ENCODE assay signal across 20 cellular contexts in the genomic region with DNA sequence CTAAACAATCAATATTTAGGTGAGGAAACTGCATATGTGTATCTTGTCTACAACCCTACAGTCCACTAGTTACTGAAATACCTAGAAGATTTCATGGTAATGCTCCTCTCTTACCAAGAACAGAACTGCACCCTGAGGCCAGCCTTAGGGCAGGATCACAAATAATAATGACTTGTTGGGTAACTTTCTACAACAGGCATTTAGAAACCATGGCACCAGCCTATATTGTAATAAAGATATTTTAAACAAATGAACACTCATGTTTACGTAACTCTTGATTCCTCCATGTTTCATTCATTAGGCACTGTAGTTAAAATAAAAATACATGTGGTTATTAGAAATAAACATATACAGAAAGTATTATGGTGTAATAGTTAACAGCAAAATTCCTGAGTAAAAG.
"Had no signal": no experiment of that assay in that cellular context is flagged by ENCODE, and none has a peak within 500 bp of the region (broad histone marks: within the 10 kb centered on the region; RNA-seq: fewer than 3 reads in every experiment).

No MANE protein-coding gene starts in this region.

- H3K4me3 Mint-ChIP-seq: activated naive CD8-positive, alpha-beta T cell treated with anti-CD3 and anti-CD28 coated beads, Interleukin-2, amount 10 ng/mL, durations not matched to agents 7 days and 5 days; brain; endodermal cell; immature natural killer cell; memory B cell; naive thymus-derived CD4-positive, alpha-beta T cell; stimulated activated effector memory CD8-positive, alpha-beta T cell treated with anti-CD3 and anti-CD28 coated beads, Interleukin-12 subunit alpha, Interleukin-12 subunit beta, amount 100 ng/mL, for 72 hours; T-helper 1 cell treated with Interleukin-12 subunit alpha and Interleukin-12 subunit beta and Interleukin-4 antibody, amounts not matched to agents 30 μg/mL and 1 μg/mL, for 36 hours; type B pancreatic cell had no signal

- H3K4me1 Mint-ChIP-seq: memory B cell; stimulated activated effector memory CD8-positive, alpha-beta T cell treated with anti-CD3 and anti-CD28 coated beads, Interleukin-12 subunit alpha, Interleukin-12 subunit beta, amount 100 ng/mL, for 72 hours had no signal

- H3K9me3 Mint-ChIP-seq: immature natural killer cell; memory B cell; stimulated activated effector memory CD8-positive, alpha-beta T cell treated with anti-CD3 and anti-CD28 coated beads, Interleukin-12 subunit alpha, Interleukin-12 subunit beta, amount 100 ng/mL, for 72 hours; T-helper 1 cell treated with Interleukin-12 subunit alpha and Interleukin-12 subunit beta and Interleukin-4 antibody, amounts not matched to agents 30 μg/mL and 1 μg/mL, for 36 hours; type B pancreatic cell had no signal

- H3K27ac Mint-ChIP-seq: activated naive CD8-positive, alpha-beta T cell treated with anti-CD3 and anti-CD28 coated beads, Interleukin-2, amount 10 ng/mL, durations not matched to agents 7 days and 5 days; endodermal cell; immature natural killer cell; memory B cell; naive thymus-derived CD4-positive, alpha-beta T cell; stimulated activated effector memory CD8-positive, alpha-beta T cell treated with anti-CD3 and anti-CD28 coated beads, Interleukin-12 subunit alpha, Interleukin-12 subunit beta, amount 100 ng/mL, for 72 hours; T-helper 1 cell treated with Interleukin-12 subunit alpha and Interleukin-12 subunit beta and Interleukin-4 antibody, amounts not matched to agents 30 μg/mL and 1 μg/mL, for 36 hours had no signal

- H3K27me3 Mint-ChIP-seq: activated naive CD8-positive, alpha-beta T cell treated with anti-CD3 and anti-CD28 coated beads, Interleukin-2, amount 10 ng/mL, durations not matched to agents 7 days and 5 days; brain; memory B cell; naive thymus-derived CD4-positive, alpha-beta T cell; type B pancreatic cell had no signal

- H3K27ac ChIP-seq: colonic mucosa, gastroesophageal sphincter, heart left ventricle, ovary, stomach, WERI-Rb-1 had no signal

- H3K36me3 Mint-ChIP-seq: stimulated activated effector memory CD8-positive, alpha-beta T cell treated with anti-CD3 and anti-CD28 coated beads, Interleukin-12 subunit alpha, Interleukin-12 subunit beta, amount 100 ng/mL, for 72 hours had no signal

- H3K9me3 ChIP-seq: colonic mucosa, gastroesophageal sphincter, heart left ventricle, ovary, stomach had no signal

- H3K36me3 ChIP-seq: colonic mucosa, gastroesophageal sphincter, heart left ventricle, ovary, stomach, WERI-Rb-1 had no signal

- H3K4me1 ChIP-seq: colonic mucosa had no signal

- H3K27me3 ChIP-seq: colonic mucosa, gastroesophageal sphincter, heart left ventricle, ovary, stomach had no signal

- H3K4me3 ChIP-seq: colonic mucosa, gastroesophageal sphincter, heart left ventricle, ovary, stomach had no signal

- DNase-seq: activated CD4-positive, alpha-beta T cell treated with anti-CD3 and anti-CD28 coated beads, Interleukin-2, amount 50 U/mL, for 4 hours; activated naive CD4-positive, alpha-beta T cell treated with Interleukin-2 at 50 U/mL for 16 hours; activated naive CD8-positive, alpha-beta T cell treated with anti-CD3 and anti-CD28 coated beads, Interleukin-2, amount 10 ng/mL, durations not matched to agents 7 days and 5 days; anterior cingulate cortex; caudate nucleus; colonic mucosa; endodermal cell; heart left ventricle; immature natural killer cell; naive thymus-derived CD4-positive, alpha-beta T cell; ovary; stimulated activated CD4-positive, alpha-beta T cell treated with anti-CD3 and anti-CD28 coated beads, Interleukin-4, amount 100 ng/mL, for 24 hours; stomach; WERI-Rb-1 had no signal
